Comparison of ENCODE assay signal across 1 cellular context in genomic region chr1:13828454-13829151, GRCh38.
TF ChIP-seq lines count a peak whose summit lies in the region.

No MANE protein-coding gene starts in this region.

TF ChIP-seq in IMR-90, 13 proteins besides CTCF, POLR2A, EP300 and RAD21 (continued from another document):
- TF ChIP-seq USF2 (IDR thresholded peaks at IDR 0.05; ENCODE audit: low read depth, low read length): no peak
- TF ChIP-seq CHD1 (IDR thresholded peaks at IDR 0.05; ENCODE audit: low read depth, low read length): no peak
- TF ChIP-seq RFX5 (IDR thresholded peaks at IDR 0.05; ENCODE audit: low read depth, low read length): no peak
- no peak for TF ChIP-seq SMC3 (IDR thresholded peaks at IDR 0.05; ENCODE audit: low read depth, low read length)
- TF ChIP-seq RCOR1 (IDR thresholded peaks at IDR 0.05; ENCODE audit: insufficient replicate concordance, low read length): no peak
- no peak for TF ChIP-seq CEBPB (IDR thresholded peaks at IDR 0.05; ENCODE audit: low read depth, low read length)
- no peak for TF ChIP-seq ELK1 (IDR thresholded peaks at IDR 0.05; ENCODE audit: borderline replicate concordance, low read depth, low read length)
- TF ChIP-seq MAFK (IDR thresholded peaks at IDR 0.05; ENCODE audit: low read depth, low read length): no peak
- TF ChIP-seq MAZ (IDR thresholded peaks at IDR 0.05; ENCODE audit: borderline replicate concordance, low read depth, low read length): no peak
- TF ChIP-seq NFE2L2 (IDR thresholded peaks at IDR 0.05; ENCODE audit: low read depth, low read length): no peak
- TF ChIP-seq MXI1 (IDR thresholded peaks at IDR 0.05; ENCODE audit: borderline replicate concordance, low read depth, low read length): no peak
TF ChIP-seq in IMR-90: peak in this region for 0.
